12 cellular contexts compared by ENCODE assay signal in genomic region chr17:81032641-81033422, GRCh38. TPM values are rescaled to one million over a fixed set of nuclear protein-coding genes. Genes with fewer than 3 reads are reported as not detected.
DNase-seq lines count a peak whose midpoint lies in the region; ATAC-seq, FAIRE-seq and TF ChIP-seq lines count a peak whose summit lies in the region.
"Had no signal": no experiment of that assay in that cellular context is flagged by ENCODE, and none has a peak within 500 bp of the region (broad histone marks: within the 10 kb centered on the region; RNA-seq: fewer than 3 reads in every experiment).

No MANE protein-coding gene starts in this region.

- no peak overlapping the region for H3K27ac ChIP-seq in right atrium auricular region
- H3K27ac ChIP-seq in RWPE1 = peak overlapping the region; percentile 98
- no peak overlapping the region for H3K27ac ChIP-seq in kidney (ENCODE audit: low read depth in 2 of 2, low read length in 2 of 2)
- H3K27ac ChIP-seq in subcutaneous abdominal adipose tissue (ENCODE audit: low read depth, low read length) = no peak overlapping the region
- H3K27ac ChIP-seq in coronary artery = no peak overlapping the region
- H3K27ac ChIP-seq: SK-N-MC had no signal

- CTCF ChIA-PET in RWPE1 (lab: Yijun Ruan, JAX) = interaction anchor here (0.6 to 2.6 kb wide), 3 partner anchors 9 to 25 kb away, joined by 3 to 10 read pairs (median 5); no protein-coding TSS in a partner anchor

- no peak overlapping the region for H3K4me3 ChIP-seq in right atrium auricular region
- H3K4me3 ChIP-seq in kidney (ENCODE audit: low read length in 2 of 2) = no peak overlapping the region
- peak overlapping the region in 3 of 5 donors; percentile 9 to 70 (median 66) for H3K4me3 ChIP-seq in subcutaneous abdominal adipose tissue (ENCODE audit: low read depth in 1 of 5, low read length in 5 of 5)
- no peak overlapping the region for H3K4me3 ChIP-seq in coronary artery
- H3K4me3 ChIP-seq: lung had no signal

- DNase-seq in Right ventricle myocardium inferior (ENCODE audit: missing footprints) (peak; percentile 59), right atrium auricular region (ENCODE audit: low spot score) (no peak), RWPE1 (ENCODE audit: low spot score) (no peak), kidney (peak; percentile 78), coronary artery (ENCODE audit: low spot score) (no peak), activated gamma-delta T cell treated with Interleukin-2 at 50 U/mL for 16 hours (no peak), RPMI8226 (no peak)
- DNase-seq: foreskin fibroblast, small intestine had no signal

- ATAC-seq in Right ventricle myocardium inferior = no peak

- H3K9me3 ChIP-seq in right atrium auricular region (no peaks in the 10 kb centered on the region), kidney (ENCODE audit: control insufficient read depth in 1 of 2, low read length in 2 of 2) (no peaks in the 10 kb centered on the region), subcutaneous abdominal adipose tissue (ENCODE audit: control insufficient read depth in 5 of 5, low read length in 5 of 5) (no peaks in the 10 kb centered on the region)

- FAIRE-seq in kidney (lab: Jason Lieb, UNC) = no peak
- FAIRE-seq: small intestine had no signal

- intact Hi-C loops in Right ventricle myocardium inferior (cut with DNase I) = loop anchor here (5.0 kb wide), 1 partner anchor 204 kb away; the partner anchor contains the start of genes NDUFAF8 and TEPSIN
- intact Hi-C loops in kidney (cut with DNase I) = no loop called here

- POLR2A ChIA-PET in RWPE1 (lab: Yijun Ruan, JAX; ENCODE audit: low non-redundant PET) = no interaction called here

- peaks cover 0 to 3% of the 10 kb centered on the region in 2 donors for H3K27me3 ChIP-seq in right atrium auricular region
- peaks cover 6 to 32% (median 12%) of the 10 kb centered on the region in 5 donors for H3K27me3 ChIP-seq in subcutaneous abdominal adipose tissue (ENCODE audit: control insufficient read depth in 5 of 5, insufficient read depth in 4 of 5, low read length in 5 of 5)

- H3K4me1 ChIP-seq in right atrium auricular region = peaks cover 0 to 57% of the 10 kb centered on the region in 2 donors
- H3K4me1 ChIP-seq in kidney (ENCODE audit: control insufficient read depth in 1 of 2, insufficient read depth in 1 of 2, low read depth in 1 of 2, low read length in 2 of 2) = peaks cover 12 to 45% of the 10 kb centered on the region in 2 donors
- peaks cover 7 to 59% (median 33%) of the 10 kb centered on the region in 5 donors for H3K4me1 ChIP-seq in subcutaneous abdominal adipose tissue (ENCODE audit: control insufficient read depth in 5 of 5, insufficient read depth in 5 of 5, low read length in 5 of 5)

- TF ChIP-seq CTCF in right atrium auricular region (IDR thresholded peaks at IDR 0.05) (no peak), RWPE1 (conservative IDR thresholded peaks at IDR 0.05; ENCODE audit: low read depth) (no peak), kidney (IDR thresholded peaks at IDR 0.05; ENCODE audit: borderline replicate concordance, extremely low read depth, insufficient read depth) (no peak), coronary artery (IDR thresholded peaks at IDR 0.05) (no peak)

- H3K9ac ChIP-seq in kidney (ENCODE audit: low read length in 2 of 2) = no peak overlapping the region
- H3K9ac ChIP-seq in subcutaneous abdominal adipose tissue (ENCODE audit: low read length in 5 of 5) = peak overlapping the region in 1 of 5 donors; percentile 59

- H3K36me3 ChIP-seq in right atrium auricular region (no peaks in the 10 kb centered on the region), kidney (ENCODE audit: control insufficient read depth in 1 of 2, insufficient read depth in 2 of 2, low read length in 2 of 2) (peaks cover 0 to 4% of the 10 kb centered on the region in 2 donors), subcutaneous abdominal adipose tissue (ENCODE audit: control insufficient read depth in 5 of 5, insufficient read depth in 5 of 5, low read length in 5 of 5) (no peaks in the 10 kb centered on the region)

RNA-seq across cellular contexts. Expression of gene BAIAP2, which starts 2.1 kb away (rescaled TPM):
- total RNA-seq in Right ventricle myocardium inferior (32.1 TPM), right atrium auricular region (10 to 100 TPM; 27.9 to 36.5 TPM), kidney (45.8 TPM)
- polyA plus RNA-seq in kidney (ENCODE audit: insufficient read depth, low read depth, low replicate concordance) = 44.5 TPM

RNA-seq across cellular contexts. Expression of gene CHMP6, which starts 41.2 kb away (rescaled TPM):
- total RNA-seq in Right ventricle myocardium inferior = 19.0 TPM
- total RNA-seq in right atrium auricular region = 10 to 100 TPM; 12.9 to 17.5 TPM
- 28.0 TPM for total RNA-seq in kidney
- 34.1 TPM for polyA plus RNA-seq in kidney (ENCODE audit: insufficient read depth, low read depth, low replicate concordance)

Comparison
In these comparisons a context has a peak if more than half of its experiments do, and no peak if none do; other contexts are left out.
1. DNase-seq: peak in Right ventricle myocardium inferior (single experiment) and kidney (single experiment); none in right atrium auricular region (single experiment), RWPE1 (single experiment), coronary artery (single experiment), activated gamma-delta T cell treated with Interleukin-2 at 50 U/mL for 16 hours (single experiment) and RPMI8226 (single experiment).
2. H3K4me3 ChIP-seq: peak in subcutaneous abdominal adipose tissue (3 of 5); none in right atrium auricular region (0 of 2), kidney (0 of 2) and coronary artery (single experiment).